Comparison of ENCODE assay signal across 8 cellular contexts in the genomic region with DNA sequence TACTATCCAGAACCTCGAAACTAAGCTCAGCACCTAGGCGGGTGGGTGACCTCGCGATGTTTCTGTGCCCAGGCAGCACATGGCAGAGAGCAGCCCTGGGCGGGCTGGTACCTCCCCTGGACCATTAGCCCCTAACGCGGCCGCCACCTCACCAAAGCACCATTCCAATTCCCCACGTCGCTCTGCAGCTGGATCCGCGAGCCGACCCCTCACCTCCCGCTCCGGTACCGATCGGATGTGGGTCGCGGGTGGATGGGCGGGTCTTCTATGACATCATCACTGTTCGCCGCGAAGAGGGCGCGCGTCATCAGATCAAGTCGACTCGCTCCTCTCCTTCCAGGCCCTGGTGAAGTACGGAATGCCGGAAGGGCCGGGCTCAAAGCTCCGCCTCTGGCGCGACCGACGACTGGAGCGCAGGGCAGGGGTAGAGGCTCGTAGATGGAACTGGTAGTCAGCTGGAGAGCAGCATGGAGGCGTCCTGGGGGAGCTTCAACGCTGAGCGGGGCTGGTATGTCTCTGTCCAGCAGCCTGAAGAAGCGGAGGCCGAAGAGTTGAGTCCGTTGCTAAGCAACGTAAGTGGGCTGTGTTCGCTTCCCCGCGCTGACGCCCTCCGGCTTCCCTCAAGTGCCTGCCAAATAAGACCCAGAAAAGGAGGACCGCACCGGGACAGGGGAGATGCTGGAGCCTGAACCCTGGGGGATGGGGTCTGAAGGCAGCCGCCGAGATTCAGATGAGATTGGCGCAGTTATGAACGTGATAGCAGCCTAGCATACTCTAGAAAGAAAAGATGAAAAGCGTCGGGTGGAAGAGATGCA. TPM values are rescaled to one million over a fixed set of nuclear protein-coding genes. Genes with fewer than 3 reads are reported as not detected.
DNase-seq lines count a peak whose midpoint lies in the region; ATAC-seq and TF ChIP-seq lines count a peak whose summit lies in the region.

A gene (plus strand): TSS at position 435 of the 815 bp plus-strand sequence. CDS start 33 bp downstream, at position 468.
A gene with protein sequence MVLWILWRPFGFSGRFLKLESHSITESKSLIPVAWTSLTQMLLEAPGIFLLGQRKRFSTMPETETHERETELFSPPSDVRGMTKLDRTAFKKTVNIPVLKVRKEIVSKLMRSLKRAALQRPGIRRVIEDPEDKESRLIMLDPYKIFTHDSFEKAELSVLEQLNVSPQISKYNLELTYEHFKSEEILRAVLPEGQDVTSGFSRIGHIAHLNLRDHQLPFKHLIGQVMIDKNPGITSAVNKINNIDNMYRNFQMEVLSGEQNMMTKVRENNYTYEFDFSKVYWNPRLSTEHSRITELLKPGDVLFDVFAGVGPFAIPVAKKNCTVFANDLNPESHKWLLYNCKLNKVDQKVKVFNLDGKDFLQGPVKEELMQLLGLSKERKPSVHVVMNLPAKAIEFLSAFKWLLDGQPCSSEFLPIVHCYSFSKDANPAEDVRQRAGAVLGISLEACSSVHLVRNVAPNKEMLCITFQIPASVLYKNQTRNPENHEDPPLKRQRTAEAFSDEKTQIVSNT (minus strand): TSS at position 269 of the 815 bp plus-strand sequence. CDS start 106 bp downstream, at position 163.

- no peaks in the 10 kb centered on the region for H3K27me3 Mint-ChIP-seq in endothelial cell (ENCODE audit: unreplicated experiment)

- peak; percentile 93 for DNase-seq in D341Med (ENCODE audit: low spot score)
- DNase-seq in HUDEP-2 (lab: John Stamatoyannopoulos, UW; ENCODE audit: unreplicated experiment in 76 of 76): peak; percentile 26 to 93 (median 84)
- DNase-seq in NOMO-1 treated with dmso at 0.1 percent for 144 hours (lab: John Stamatoyannopoulos, UW; ENCODE audit: unreplicated experiment): peak; percentile 77
- peak; percentile 71 for DNase-seq in activated CD8-positive, alpha-beta memory T cell treated with anti-CD3 and anti-CD28 coated beads, Interleukin-2, amount 50 U/mL, for 1 hour (ENCODE audit: extremely low read depth)
- peak; percentile 89 for DNase-seq in endothelial cell (ENCODE audit: low spot score)
- DNase-seq in mesenteric fat pad (ENCODE audit: low spot score): peak; percentile 96
- peak; percentile 86 for DNase-seq in stimulated activated CD8-positive, alpha-beta memory T cell treated with anti-CD3 and anti-CD28 coated beads, Interleukin-15, amount 100 ng/mL, for 1 hour (ENCODE audit: low read depth)

- no peak within 1 kb of the TSS for H3K27ac Mint-ChIP-seq in endothelial cell (ENCODE audit: unreplicated experiment)

- no peaks in the 10 kb centered on the region for H3K9me3 Mint-ChIP-seq in endothelial cell (ENCODE audit: unreplicated experiment)

- no peaks in the 10 kb centered on the region for H3K36me3 Mint-ChIP-seq in endothelial cell (ENCODE audit: low read depth, unreplicated experiment)

- TF ChIP-seq CTCF in endothelial cell (IDR thresholded peaks at IDR 0.05; ENCODE audit: unreplicated experiment): no peak

- H3K4me1 Mint-ChIP-seq in endothelial cell (ENCODE audit: unreplicated experiment): no peaks in the 10 kb centered on the region

- no peak within 1 kb of the TSS for H3K4me3 Mint-ChIP-seq in endothelial cell (ENCODE audit: unreplicated experiment)

- peak; percentile 88 for ATAC-seq in GM21423 (IDR thresholded peaks at IDR 0.05; ENCODE audit: unreplicated experiment)

RNA-seq across cellular contexts. Expression of the first gene that starts in this region (rescaled TPM):
- total RNA-seq in endothelial cell (ENCODE audit: unreplicated experiment): 10.1 TPM
- 20.1 TPM for total RNA-seq in mesenteric fat pad

RNA-seq across cellular contexts. Expression of the second gene that starts in this region (rescaled TPM):
- total RNA-seq in endothelial cell (ENCODE audit: unreplicated experiment) (12.6 TPM), mesenteric fat pad (16.3 TPM)

Comparison
In these comparisons a context has a peak if more than half of its experiments do, and no peak if none do; other contexts are left out.
1. Peak in every context shown above with its lines: DNase-seq and ATAC-seq.